ENCODE assay signal across 8 cellular contexts in genomic region chr14:76947838-76948184, GRCh38.
DNase-seq lines count a peak whose midpoint lies in the region; ATAC-seq and TF ChIP-seq lines count a peak whose summit lies in the region.

No MANE protein-coding gene starts in this region.

- no peaks in the 10 kb centered on the region for H3K9me3 Mint-ChIP-seq in activated T-cell treated with anti-CD3 and anti-CD28 coated beads, Interleukin-2, amount 50 U/mL, for 72 hours
- H3K9me3 Mint-ChIP-seq in type B pancreatic cell, result no peaks in the 10 kb centered on the region

- H3K9me3 ChIP-seq in mucosa of rectum (ENCODE audit: control insufficient read depth in 2 of 2, low read length in 2 of 2), result no peaks in the 10 kb centered on the region

- peaks cover 67% of the 10 kb centered on the region for H3K4me1 Mint-ChIP-seq in activated T-cell treated with anti-CD3 and anti-CD28 coated beads, Interleukin-2, amount 50 U/mL, for 72 hours (ENCODE audit: low read depth)
- peaks cover 39% of the 10 kb centered on the region for H3K4me1 Mint-ChIP-seq in type B pancreatic cell (ENCODE audit: unreplicated experiment)

- peaks cover 18% of the 10 kb centered on the region in 2 donors for H3K4me1 ChIP-seq in mucosa of rectum (ENCODE audit: control insufficient read depth in 2 of 2, insufficient read depth in 2 of 2, low read length in 2 of 2)

- ATAC-seq in activated T-cell treated with anti-CD3 and anti-CD28 coated beads, Interleukin-2, amount 50 U/mL, for 72 hours (replicated peaks in 1 of 2), result no peak
- ATAC-seq in HG02623 (IDR thresholded peaks at IDR 0.05; ENCODE audit: unreplicated experiment) (no peak), GM21529 (IDR thresholded peaks at IDR 0.05; ENCODE audit: unreplicated experiment) (no peak)

- peak overlapping the region; percentile 31 to 38 for H3K9ac ChIP-seq in mucosa of rectum (ENCODE audit: low read depth in 1 of 2, low read length in 2 of 2)

- H3K27ac ChIP-seq in caudate nucleus (ENCODE audit: low read depth, low read length), result peak overlapping the region; percentile 69
- H3K27ac ChIP-seq in mucosa of rectum (ENCODE audit: low read depth in 2 of 2, low read length in 2 of 2), result peak overlapping the region; percentile 48 to 76

- no peak for TF ChIP-seq CTCF in type B pancreatic cell (conservative IDR thresholded peaks at IDR 0.05)

- peak overlapping the region; percentile 1 to 57 for H3K4me3 Mint-ChIP-seq in activated T-cell treated with anti-CD3 and anti-CD28 coated beads, Interleukin-2, amount 50 U/mL, for 72 hours
- peak overlapping the region; percentile 59 for H3K4me3 Mint-ChIP-seq in type B pancreatic cell

- no peak for DNase-seq in activated T-cell treated with anti-CD3 and anti-CD28 coated beads, Interleukin-2, amount 50 U/mL, for 72 hours
- no peak for DNase-seq in activated T-cell treated with anti-CD3 and anti-CD28 coated beads for 4 hours
- no peak for DNase-seq in caudate nucleus (lab: John Stamatoyannopoulos, UW)
- DNase-seq in type B pancreatic cell (ENCODE audit: extremely low spot score, unreplicated experiment), result no peak
- no peak for DNase-seq in anterior cingulate cortex (lab: John Stamatoyannopoulos, UW)

- H3K36me3 ChIP-seq in mucosa of rectum (ENCODE audit: control insufficient read depth in 2 of 2, insufficient read depth in 2 of 2, low read length in 2 of 2), result no peaks in the 10 kb centered on the region

- H3K27me3 Mint-ChIP-seq in activated T-cell treated with anti-CD3 and anti-CD28 coated beads, Interleukin-2, amount 50 U/mL, for 72 hours (ENCODE audit: low read depth), result no peaks in the 10 kb centered on the region
- no peaks in the 10 kb centered on the region for H3K27me3 Mint-ChIP-seq in type B pancreatic cell

- no peak overlapping the region for H3K4me3 ChIP-seq in mucosa of rectum (ENCODE audit: low read length in 2 of 2)

- H3K36me3 Mint-ChIP-seq in activated T-cell treated with anti-CD3 and anti-CD28 coated beads, Interleukin-2, amount 50 U/mL, for 72 hours (ENCODE audit: insufficient read depth in 2 of 2), result peaks cover 0 to 2% of the 10 kb centered on the region in 2 donors
- no peaks in the 10 kb centered on the region for H3K36me3 Mint-ChIP-seq in type B pancreatic cell

- H3K27ac Mint-ChIP-seq in activated T-cell treated with anti-CD3 and anti-CD28 coated beads, Interleukin-2, amount 50 U/mL, for 72 hours, result no peak overlapping the region
- H3K27ac Mint-ChIP-seq in type B pancreatic cell, result peak overlapping the region; percentile 85

- H3K27me3 ChIP-seq in mucosa of rectum (ENCODE audit: control insufficient read depth in 2 of 2, insufficient read depth in 2 of 2, low read length in 2 of 2), result no peaks in the 10 kb centered on the region
